Comparison of ENCODE assay signal across 1 cellular context in genomic region chr1:44297695-44298400, GRCh38.
A peak's percentile ranks its signal among the peaks of the same experiment; 100 is the strongest.
TF ChIP-seq lines count a peak whose summit lies in the region.

No MANE protein-coding gene starts in this region.

TF ChIP-seq in HepG2, 621 proteins besides CTCF, POLR2A, EP300 and RAD21 (continued from another document and continues in another):
- TF ChIP-seq FOXP4 (CRISPR knock-in tag; IDR thresholded peaks at IDR 0.05) (peak; percentile 79), EEA1 (CRISPR knock-in tag; IDR thresholded peaks at IDR 0.05; ENCODE audit: borderline replicate concordance) (no peak), FOXK2 (IDR thresholded peaks at IDR 0.05) (no peak), ZNF333 (CRISPR knock-in tag; IDR thresholded peaks at IDR 0.05; ENCODE audit: borderline replicate concordance) (no peak), ZBTB10 (CRISPR knock-in tag; IDR thresholded peaks at IDR 0.05; ENCODE audit: borderline replicate concordance) (no peak), ERF (CRISPR knock-in tag; IDR thresholded peaks at IDR 0.05) (0 out of 2 replicates have a peak, but pooled peaks have one; percentile 39), ZNF484 (CRISPR knock-in tag; IDR thresholded peaks at IDR 0.05; ENCODE audit: borderline replicate concordance, low read depth) (no peak), ZNF652 (CRISPR knock-in tag; IDR thresholded peaks at IDR 0.05; ENCODE audit: borderline replicate concordance, low read depth) (peak; percentile 15; the same call in 1 of the 2 replicates), FIP1L1 (IDR thresholded peaks at IDR 0.05; ENCODE audit: borderline replicate concordance, insufficient read depth, low read depth, low read length) (no peak), ZNF33B (CRISPR knock-in tag; IDR thresholded peaks at IDR 0.05) (no peak), ZNF883 (CRISPR knock-in tag; IDR thresholded peaks at IDR 0.05; ENCODE audit: not compliant biosample characterization) (no peak), WIZ (CRISPR knock-in tag; IDR thresholded peaks at IDR 0.05) (no peak), ZNF180 (CRISPR knock-in tag; IDR thresholded peaks at IDR 0.05; ENCODE audit: borderline replicate concordance, low read depth) (no peak), KLF13 (CRISPR knock-in tag; IDR thresholded peaks at IDR 0.05) (no peak), ZGPAT (CRISPR knock-in tag; IDR thresholded peaks at IDR 0.05) (peak; percentile 76), MLLT10 (CRISPR knock-in tag; IDR thresholded peaks at IDR 0.05) (no peak), ZSCAN25 (CRISPR knock-in tag; IDR thresholded peaks at IDR 0.05) (no peak), ZNF121 (CRISPR knock-in tag; IDR thresholded peaks at IDR 0.05) (no peak), RBAK (CRISPR knock-in tag; IDR thresholded peaks at IDR 0.05) (no peak), ZNF501 (CRISPR knock-in tag; IDR thresholded peaks at IDR 0.05) (no peak), MATR3 (CRISPR knock-in tag; IDR thresholded peaks at IDR 0.05) (no peak), XBP1 (CRISPR knock-in tag; IDR thresholded peaks at IDR 0.05) (no peak), HDAC2 (CRISPR knock-in tag; IDR thresholded peaks at IDR 0.05) (peak; percentile 33; the same call in 1 of the 2 replicates), ZHX1 (CRISPR knock-in tag; IDR thresholded peaks at IDR 0.05; ENCODE audit: low read depth) (no peak), ZFP36L1 (CRISPR knock-in tag; IDR thresholded peaks at IDR 0.05) (no peak), ONECUT2 (CRISPR knock-in tag; IDR thresholded peaks at IDR 0.05) (peak; percentile 27; the same call in 1 of the 2 replicates), TRAFD1 (CRISPR knock-in tag; IDR thresholded peaks at IDR 0.05; ENCODE audit: borderline replicate concordance) (no peak), ELF3 (CRISPR knock-in tag; IDR thresholded peaks at IDR 0.05) (peak; percentile 46; the same call in 1 of the 2 replicates), HES4 (CRISPR knock-in tag; IDR thresholded peaks at IDR 0.05; ENCODE audit: borderline replicate concordance) (no peak), ZC3H13 (CRISPR knock-in tag; IDR thresholded peaks at IDR 0.05) (no peak), SKIL (CRISPR knock-in tag; IDR thresholded peaks at IDR 0.05; ENCODE audit: borderline replicate concordance) (no peak), ZNF337 (CRISPR knock-in tag; IDR thresholded peaks at IDR 0.05; ENCODE audit: borderline replicate concordance, low read depth) (no peak), NBN (conservative IDR thresholded peaks at IDR 0.05) (no peak)
- TF ChIP-seq, protein P1, sequence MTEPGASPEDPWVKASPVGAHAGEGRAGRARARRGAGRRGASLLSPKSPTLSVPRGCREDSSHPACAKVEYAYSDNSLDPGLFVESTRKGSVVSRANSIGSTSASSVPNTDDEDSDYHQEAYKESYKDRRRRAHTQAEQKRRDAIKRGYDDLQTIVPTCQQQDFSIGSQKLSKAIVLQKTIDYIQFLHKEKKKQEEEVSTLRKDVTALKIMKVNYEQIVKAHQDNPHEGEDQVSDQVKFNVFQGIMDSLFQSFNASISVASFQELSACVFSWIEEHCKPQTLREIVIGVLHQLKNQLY (CRISPR knock-in tag; IDR thresholded peaks at IDR 0.05), result no peak
- TF ChIP-seq, protein P2, sequence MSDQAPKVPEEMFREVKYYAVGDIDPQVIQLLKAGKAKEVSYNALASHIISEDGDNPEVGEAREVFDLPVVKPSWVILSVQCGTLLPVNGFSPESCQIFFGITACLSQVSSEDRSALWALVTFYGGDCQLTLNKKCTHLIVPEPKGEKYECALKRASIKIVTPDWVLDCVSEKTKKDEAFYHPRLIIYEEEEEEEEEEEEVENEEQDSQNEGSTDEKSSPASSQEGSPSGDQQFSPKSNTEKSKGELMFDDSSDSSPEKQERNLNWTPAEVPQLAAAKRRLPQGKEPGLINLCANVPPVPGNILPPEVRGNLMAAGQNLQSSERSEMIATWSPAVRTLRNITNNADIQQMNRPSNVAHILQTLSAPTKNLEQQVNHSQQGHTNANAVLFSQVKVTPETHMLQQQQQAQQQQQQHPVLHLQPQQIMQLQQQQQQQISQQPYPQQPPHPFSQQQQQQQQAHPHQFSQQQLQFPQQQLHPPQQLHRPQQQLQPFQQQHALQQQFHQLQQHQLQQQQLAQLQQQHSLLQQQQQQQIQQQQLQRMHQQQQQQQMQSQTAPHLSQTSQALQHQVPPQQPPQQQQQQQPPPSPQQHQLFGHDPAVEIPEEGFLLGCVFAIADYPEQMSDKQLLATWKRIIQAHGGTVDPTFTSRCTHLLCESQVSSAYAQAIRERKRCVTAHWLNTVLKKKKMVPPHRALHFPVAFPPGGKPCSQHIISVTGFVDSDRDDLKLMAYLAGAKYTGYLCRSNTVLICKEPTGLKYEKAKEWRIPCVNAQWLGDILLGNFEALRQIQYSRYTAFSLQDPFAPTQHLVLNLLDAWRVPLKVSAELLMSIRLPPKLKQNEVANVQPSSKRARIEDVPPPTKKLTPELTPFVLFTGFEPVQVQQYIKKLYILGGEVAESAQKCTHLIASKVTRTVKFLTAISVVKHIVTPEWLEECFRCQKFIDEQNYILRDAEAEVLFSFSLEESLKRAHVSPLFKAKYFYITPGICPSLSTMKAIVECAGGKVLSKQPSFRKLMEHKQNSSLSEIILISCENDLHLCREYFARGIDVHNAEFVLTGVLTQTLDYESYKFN (CRISPR knock-in tag; conservative IDR thresholded peaks at IDR 0.05), result peak; percentile 90
- TF ChIP-seq, protein P3, sequence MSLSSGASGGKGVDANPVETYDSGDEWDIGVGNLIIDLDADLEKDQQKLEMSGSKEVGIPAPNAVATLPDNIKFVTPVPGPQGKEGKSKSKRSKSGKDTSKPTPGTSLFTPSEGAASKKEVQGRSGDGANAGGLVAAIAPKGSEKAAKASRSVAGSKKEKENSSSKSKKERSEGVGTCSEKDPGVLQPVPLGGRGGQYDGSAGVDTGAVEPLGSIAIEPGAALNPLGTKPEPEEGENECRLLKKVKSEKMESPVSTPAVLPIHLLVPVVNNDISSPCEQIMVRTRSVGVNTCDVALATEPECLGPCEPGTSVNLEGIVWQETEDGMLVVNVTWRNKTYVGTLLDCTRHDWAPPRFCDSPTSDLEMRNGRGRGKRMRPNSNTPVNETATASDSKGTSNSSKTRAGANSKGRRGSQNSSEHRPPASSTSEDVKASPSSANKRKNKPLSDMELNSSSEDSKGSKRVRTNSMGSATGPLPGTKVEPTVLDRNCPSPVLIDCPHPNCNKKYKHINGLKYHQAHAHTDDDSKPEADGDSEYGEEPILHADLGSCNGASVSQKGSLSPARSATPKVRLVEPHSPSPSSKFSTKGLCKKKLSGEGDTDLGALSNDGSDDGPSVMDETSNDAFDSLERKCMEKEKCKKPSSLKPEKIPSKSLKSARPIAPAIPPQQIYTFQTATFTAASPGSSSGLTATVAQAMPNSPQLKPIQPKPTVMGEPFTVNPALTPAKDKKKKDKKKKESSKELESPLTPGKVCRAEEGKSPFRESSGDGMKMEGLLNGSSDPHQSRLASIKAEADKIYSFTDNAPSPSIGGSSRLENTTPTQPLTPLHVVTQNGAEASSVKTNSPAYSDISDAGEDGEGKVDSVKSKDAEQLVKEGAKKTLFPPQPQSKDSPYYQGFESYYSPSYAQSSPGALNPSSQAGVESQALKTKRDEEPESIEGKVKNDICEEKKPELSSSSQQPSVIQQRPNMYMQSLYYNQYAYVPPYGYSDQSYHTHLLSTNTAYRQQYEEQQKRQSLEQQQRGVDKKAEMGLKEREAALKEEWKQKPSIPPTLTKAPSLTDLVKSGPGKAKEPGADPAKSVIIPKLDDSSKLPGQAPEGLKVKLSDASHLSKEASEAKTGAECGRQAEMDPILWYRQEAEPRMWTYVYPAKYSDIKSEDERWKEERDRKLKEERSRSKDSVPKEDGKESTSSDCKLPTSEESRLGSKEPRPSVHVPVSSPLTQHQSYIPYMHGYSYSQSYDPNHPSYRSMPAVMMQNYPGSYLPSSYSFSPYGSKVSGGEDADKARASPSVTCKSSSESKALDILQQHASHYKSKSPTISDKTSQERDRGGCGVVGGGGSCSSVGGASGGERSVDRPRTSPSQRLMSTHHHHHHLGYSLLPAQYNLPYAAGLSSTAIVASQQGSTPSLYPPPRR (CRISPR knock-in tag; IDR thresholded peaks at IDR 0.05; ENCODE audit: borderline replicate concordance), result no peak
